Comparison of ENCODE assay signal across 32 cellular contexts in the genomic region with DNA sequence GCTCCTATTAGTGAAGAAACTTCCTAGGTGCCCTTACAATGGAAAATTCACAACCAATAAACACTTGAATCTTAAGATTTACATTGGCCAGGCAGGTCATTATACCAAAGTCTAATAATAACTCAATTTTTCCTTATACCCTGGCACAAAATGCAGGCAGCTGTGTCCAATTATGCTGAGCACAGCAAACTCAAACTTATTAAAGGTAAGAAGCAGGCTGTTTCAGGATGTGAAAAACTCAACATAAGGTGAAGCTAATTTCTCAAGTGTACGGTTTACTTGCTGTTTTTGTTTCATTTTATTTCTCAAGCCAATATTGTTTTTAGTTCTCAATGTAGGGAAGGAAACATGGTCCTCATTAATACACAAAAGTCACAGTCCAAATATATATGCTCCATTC.
"Had no signal": no experiment of that assay in that cellular context is flagged by ENCODE, and none has a peak within 500 bp of the region (broad histone marks: within the 10 kb centered on the region; RNA-seq: fewer than 3 reads in every experiment).

No MANE protein-coding gene starts in this region.

- H3K9me3 ChIP-seq: adrenal gland, body of pancreas, gastrocnemius medialis had no signal

- FAIRE-seq: colon had no signal

- H3K4me3 ChIP-seq: adrenal gland, body of pancreas, esophagus muscularis mucosa, gastrocnemius medialis, heart left ventricle had no signal

- H3K4me1 ChIP-seq: adrenal gland, body of pancreas, esophagus muscularis mucosa, foreskin keratinocyte, gastrocnemius medialis, heart left ventricle had no signal

- DNase-seq: activated CD4-positive, alpha-beta memory T cell treated with anti-CD3 and anti-CD28 coated beads for 36 hours; activated CD4-positive, alpha-beta T cell treated with anti-CD3 and anti-CD28 coated beads for 36 hours; activated CD4-positive, alpha-beta T cell treated with anti-CD3 and anti-CD28 coated beads, Interleukin-2, amount 10 ng/mL, durations not matched to agents 24 days and 14 days; activated CD4-positive, CD25-positive, alpha-beta regulatory T cell; activated CD4-positive, CD25-positive, alpha-beta regulatory T cell treated with anti-CD3 and anti-CD28 coated beads, Interleukin-2, amount 50 U/mL, for 72 hours; activated CD8-positive, alpha-beta memory T cell treated with anti-CD3 and anti-CD28 coated beads, Interleukin-2, amount 10 ng/mL, durations not matched to agents 7 days and 5 days; activated CD8-positive, alpha-beta memory T cell treated with anti-CD3 and anti-CD28 coated beads, Interleukin-2, amount 50 U/mL, for 4 hours; activated CD8-positive, alpha-beta T cell treated with anti-CD3 and anti-CD28 coated beads, Interleukin-2, amount 10 ng/mL, durations not matched to agents 7 days and 5 days; activated effector memory CD4-positive, alpha-beta T cell treated with anti-CD3 and anti-CD28 coated beads, Interleukin-2, amount 50 U/mL, for 16 hours; activated naive CD4-positive, alpha-beta T cell treated with anti-CD3 and anti-CD28 coated beads for 36 hours; activated naive CD8-positive, alpha-beta T cell treated with anti-CD3 and anti-CD28 coated beads for 36 hours; activated naive CD8-positive, alpha-beta T cell treated with anti-CD3 and anti-CD28 coated beads, Interleukin-2, amount 50 U/mL, for 24 hours; activated T-cell treated with anti-CD3 and anti-CD28 coated beads, Interleukin-2, amount 50 U/mL, for 1 hour; activated T-cell treated with anti-CD3 and anti-CD28 coated beads, Interleukin-2, amount 50 U/mL, for 48 hours; adrenal gland; amygdala; aorta; body of pancreas; caudate nucleus; cortex of kidney; dermis blood vessel endothelial cell; effector CD4-positive, alpha-beta T cell; effector memory CD8-positive, alpha-beta T cell; erythroblast; foreskin keratinocyte; gastrocnemius medialis; glutamatergic neuron; heart left ventricle; T-helper 17 cell; T1000 had no signal

- H3K27ac ChIP-seq: adrenal gland, body of pancreas, esophagus muscularis mucosa, foreskin keratinocyte, gastrocnemius medialis, heart left ventricle had no signal

- ATAC-seq: activated CD4-positive, alpha-beta T cell treated with anti-CD3 and anti-CD28 coated beads for 36 hours; activated CD8-positive, alpha-beta memory T cell treated with anti-CD3 and anti-CD28 coated beads, Interleukin-2, amount 10 ng/mL, durations not matched to agents 7 days and 5 days; activated CD8-positive, alpha-beta T cell treated with anti-CD3 and anti-CD28 coated beads, Interleukin-2, amount 10 ng/mL, durations not matched to agents 7 days and 5 days; activated naive CD8-positive, alpha-beta T cell treated with anti-CD3 and anti-CD28 coated beads, Interleukin-2, amount 50 U/mL, for 24 hours; body of pancreas; effector memory CD8-positive, alpha-beta T cell; foreskin keratinocyte; gastrocnemius medialis; heart left ventricle; T-helper 17 cell had no signal

- H3K36me3 ChIP-seq: adrenal gland, esophagus muscularis mucosa, gastrocnemius medialis, heart left ventricle had no signal

- H3K27me3 ChIP-seq: adrenal gland, body of pancreas, esophagus muscularis mucosa, foreskin keratinocyte, gastrocnemius medialis, heart left ventricle had no signal
